ENCODE assay signal across 15 cellular contexts in the genomic region with DNA sequence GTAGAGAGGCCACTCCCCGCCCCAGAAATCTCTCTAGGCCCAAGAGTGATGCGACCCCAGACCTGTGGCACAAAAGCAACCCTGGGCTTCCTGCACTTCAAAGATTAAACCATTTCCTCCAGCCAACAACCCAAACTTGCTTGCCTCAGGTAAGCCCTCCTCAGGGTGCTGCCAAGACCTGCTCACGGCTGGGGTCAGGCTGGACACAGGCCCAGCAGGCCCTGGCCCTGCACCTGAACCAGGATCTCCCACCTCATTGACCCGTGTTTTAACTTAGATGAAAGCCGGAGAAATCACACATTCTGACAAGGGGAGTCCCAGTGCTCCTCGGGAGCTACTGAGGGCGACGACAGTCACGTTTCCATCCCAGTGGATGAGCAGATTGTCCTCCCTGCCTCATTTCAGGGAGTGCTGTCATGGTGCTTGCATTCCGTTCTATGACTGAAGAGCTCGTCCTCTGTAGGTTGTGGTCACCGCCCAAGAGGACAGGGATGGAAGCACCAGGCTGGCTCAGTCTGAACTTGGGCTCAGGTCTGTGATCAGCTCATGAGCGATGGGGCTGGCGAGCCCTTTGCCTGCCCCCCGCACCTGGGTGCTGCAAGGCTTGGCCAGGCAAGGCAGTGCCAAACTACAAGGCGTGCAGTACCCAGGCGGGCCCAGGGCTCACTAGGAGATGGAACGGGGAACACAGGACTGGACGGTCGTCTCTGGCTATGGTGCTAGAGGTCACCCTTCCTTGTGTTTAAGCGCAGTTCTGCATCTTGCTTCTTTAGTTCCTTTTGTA. TPM values are rescaled to one million over a fixed set of nuclear protein-coding genes. Genes with fewer than 3 reads are reported as not detected.
DNase-seq lines count a peak whose midpoint lies in the region; ATAC-seq, FAIRE-seq and TF ChIP-seq lines count a peak whose summit lies in the region.
"Had no signal": no experiment of that assay in that cellular context is flagged by ENCODE, and none has a peak within 500 bp of the region (broad histone marks: within the 10 kb centered on the region; RNA-seq: fewer than 3 reads in every experiment).

No MANE protein-coding gene starts in this region.

- H3K27me3 Mint-ChIP-seq in activated naive CD4-positive, alpha-beta T cell treated with anti-CD3 and anti-CD28 coated beads, Interleukin-2, amount 50 U/mL, for 24 hours = no peaks in the 10 kb centered on the region
- no peaks in the 10 kb centered on the region for H3K27me3 Mint-ChIP-seq in astrocyte (ENCODE audit: low read depth, unreplicated experiment)
- H3K27me3 Mint-ChIP-seq: activated B cell treated with CpG ODN at 0.5 μM for 24 hours had no signal

- H3K9me3 ChIP-seq in astrocyte (ENCODE audit: insufficient read depth, low read depth, low read length) (no peaks in the 10 kb centered on the region), mucosa of descending colon (no peaks in the 10 kb centered on the region), upper lobe of left lung (no peaks in the 10 kb centered on the region), BE2C (no peaks in the 10 kb centered on the region)
- H3K9me3 ChIP-seq: testis had no signal

- H3K79me2 ChIP-seq in astrocyte (ENCODE audit: insufficient read depth, low read length) = peaks cover 100% of the 10 kb centered on the region

- intact Hi-C loops in mucosa of descending colon (cut with DNase I, micrococcal nuclease) = no loop called here

- H3K36me3 Mint-ChIP-seq in activated naive CD4-positive, alpha-beta T cell treated with anti-CD3 and anti-CD28 coated beads, Interleukin-2, amount 50 U/mL, for 24 hours = peaks cover 4% of the 10 kb centered on the region
- H3K36me3 Mint-ChIP-seq in astrocyte (ENCODE audit: low read depth, unreplicated experiment) = peaks cover 37% of the 10 kb centered on the region

- no peak for FAIRE-seq in astrocyte (lab: Jason Lieb, UNC)

- 90 to 94% methylated on average over 18 to 20 of the region's 21 CpGs for WGBS in upper lobe of left lung, 2 donors

- H2AFZ ChIP-seq in astrocyte (ENCODE audit: low read depth, low read length) = no peak overlapping the region

- H3K9ac ChIP-seq in astrocyte (ENCODE audit: low read length) = no peak overlapping the region

- H3K4me3 ChIP-seq in astrocyte (ENCODE audit: insufficient read depth, low read depth, low read length) = no peak overlapping the region
- no peak overlapping the region for H3K4me3 ChIP-seq in mucosa of descending colon
- no peak overlapping the region for H3K4me3 ChIP-seq in upper lobe of left lung
- no peak overlapping the region for H3K4me3 ChIP-seq in BE2C (ENCODE audit: low read depth, low read length)
- H3K4me3 ChIP-seq: testis had no signal

- peaks cover 100% of the 10 kb centered on the region for H4K20me1 ChIP-seq in astrocyte (ENCODE audit: insufficient read depth, low read length)

- H3K4me1 Mint-ChIP-seq in activated naive CD4-positive, alpha-beta T cell treated with anti-CD3 and anti-CD28 coated beads, Interleukin-2, amount 50 U/mL, for 24 hours = peaks cover 47% of the 10 kb centered on the region
- H3K4me1 Mint-ChIP-seq in astrocyte (ENCODE audit: low read depth, unreplicated experiment) = peaks cover 56% of the 10 kb centered on the region

- H3K4me3 Mint-ChIP-seq in activated naive CD4-positive, alpha-beta T cell treated with anti-CD3 and anti-CD28 coated beads, Interleukin-2, amount 50 U/mL, for 24 hours = no peak overlapping the region
- no peak overlapping the region for H3K4me3 Mint-ChIP-seq in astrocyte (ENCODE audit: unreplicated experiment)
- H3K4me3 Mint-ChIP-seq: activated B cell treated with CpG ODN at 0.5 μM for 24 hours had no signal

- H3K36me3 ChIP-seq in astrocyte (ENCODE audit: insufficient read depth, low read length) = peaks cover 69% of the 10 kb centered on the region
- H3K36me3 ChIP-seq in mucosa of descending colon (ENCODE audit: low read depth) = peaks cover 19% of the 10 kb centered on the region
- H3K36me3 ChIP-seq in upper lobe of left lung = peaks cover 48 to 94% (median 76%) of the 10 kb centered on the region in 4 donors
- H3K36me3 ChIP-seq in BE2C = peaks cover 69% of the 10 kb centered on the region

- no peak for TF ChIP-seq POLR2A in upper lobe of left lung (IDR thresholded peaks at IDR 0.05)

- DNase-seq in activated naive CD4-positive, alpha-beta T cell treated with anti-CD3 and anti-CD28 coated beads, Interleukin-2, amount 50 U/mL, for 16 hours = no peak
- DNase-seq in astrocyte (ENCODE audit: low read depth) = no peak
- peak in 2 of 3 donors; percentile 28 to 43 for DNase-seq in mucosa of descending colon
- no peak for DNase-seq in upper lobe of left lung
- DNase-seq in BE2C = no peak
- DNase-seq in stimulated activated CD4-positive, alpha-beta T cell treated with anti-CD3 and anti-CD28 coated beads, Interleukin-4, amount 100 ng/mL, for 4 hours = no peak
- DNase-seq: activated B cell treated with CpG ODN at 0.5 μM for 24 hours; central memory CD4-positive, alpha-beta T cell; DMS53; MM.1S; NCI-H2171; testis had no signal

- TF ChIP-seq CTCF in astrocyte (IDR thresholded peaks at IDR 0.05; ENCODE audit: insufficient read depth, low read depth, low read length) (no peak), mucosa of descending colon (IDR thresholded peaks at IDR 0.05) (no peak), upper lobe of left lung (IDR thresholded peaks at IDR 0.05) (no peak), BE2C (IDR thresholded peaks at IDR 0.05; ENCODE audit: low read depth, low read length) (no peak)

- H3K4me1 ChIP-seq in astrocyte (ENCODE audit: insufficient read depth, low read length) = peaks cover 42% of the 10 kb centered on the region
- H3K4me1 ChIP-seq in mucosa of descending colon (ENCODE audit: low read depth) = peaks cover 57% of the 10 kb centered on the region
- peaks cover 44 to 58% (median 53%) of the 10 kb centered on the region in 4 donors for H3K4me1 ChIP-seq in upper lobe of left lung
- peaks cover 8% of the 10 kb centered on the region for H3K4me1 ChIP-seq in BE2C

- H3K27me3 ChIP-seq in astrocyte (ENCODE audit: insufficient read depth, low read length) (no peaks in the 10 kb centered on the region), upper lobe of left lung (no peaks in the 10 kb centered on the region), BE2C (no peaks in the 10 kb centered on the region)
- H3K27me3 ChIP-seq: testis had no signal

- H3K27ac ChIP-seq in astrocyte (ENCODE audit: low read depth, low read length) (no peak overlapping the region), upper lobe of left lung (peak overlapping the region in 3 of 4 donors; percentile 1 to 69 (median 2))
- H3K27ac ChIP-seq: testis had no signal

- peak overlapping the region; percentile 55 for H3K27ac Mint-ChIP-seq in activated naive CD4-positive, alpha-beta T cell treated with anti-CD3 and anti-CD28 coated beads, Interleukin-2, amount 50 U/mL, for 24 hours
- peak overlapping the region; percentile 31 for H3K27ac Mint-ChIP-seq in astrocyte (ENCODE audit: unreplicated experiment)
- H3K27ac Mint-ChIP-seq: activated B cell treated with CpG ODN at 0.5 μM for 24 hours had no signal

- no peaks in the 10 kb centered on the region for H3K9me3 Mint-ChIP-seq in activated naive CD4-positive, alpha-beta T cell treated with anti-CD3 and anti-CD28 coated beads, Interleukin-2, amount 50 U/mL, for 24 hours
- no peaks in the 10 kb centered on the region for H3K9me3 Mint-ChIP-seq in astrocyte (ENCODE audit: unreplicated experiment)
- H3K9me3 Mint-ChIP-seq: activated B cell treated with CpG ODN at 0.5 μM for 24 hours had no signal

- no peak overlapping the region for H3K4me2 ChIP-seq in astrocyte (ENCODE audit: low read length)

- ATAC-seq in mucosa of descending colon (no peak), upper lobe of left lung (ENCODE audit: low FRiP score in 2 of 2) (no peak), HG02798 (IDR thresholded peaks at IDR 0.05; ENCODE audit: poor library complexity, unreplicated experiment) (no peak)
- ATAC-seq: left lobe of liver had no signal

- no peak for TF ChIP-seq EP300 in upper lobe of left lung (IDR thresholded peaks at IDR 0.05)

RNA-seq across cellular contexts. Expression of a gene that starts 25.9 kb away (rescaled TPM):
- total RNA-seq in astrocyte (558 and 620 TPM in 2 replicates), mucosa of descending colon (100 to 1,000 TPM; 366 to 467 (median 380) TPM), upper lobe of left lung (100 to 1,000 TPM; 135 to 307 (median 183) TPM)
- polyA plus RNA-seq in BE2C (2012; ENCODE audit: insufficient read depth, insufficient read length, low read depth) = 93.6 TPM

Comparison
In these comparisons a context has a peak if more than half of its experiments do, and no peak if none do; other contexts are left out.
1. DNase-seq: peak in mucosa of descending colon (2 of 3); none in activated naive CD4-positive, alpha-beta T cell treated with anti-CD3 and anti-CD28 coated beads, Interleukin-2, amount 50 U/mL, for 16 hours (single experiment), astrocyte (single experiment), upper lobe of left lung (0 of 2), BE2C (single experiment) and stimulated activated CD4-positive, alpha-beta T cell treated with anti-CD3 and anti-CD28 coated beads, Interleukin-4, amount 100 ng/mL, for 4 hours (0 of 2).